ENCODE assay signal across 20 cellular contexts in genomic region chr19:42474743-42475142, GRCh38. TPM values are rescaled to one million over a fixed set of nuclear protein-coding genes. Genes with fewer than 3 reads are reported as not detected.
A peak's percentile ranks its signal among the peaks of the same experiment; 100 is the strongest.
DNase-seq lines count a peak whose midpoint lies in the region; ATAC-seq and TF ChIP-seq lines count a peak whose summit lies in the region.
"Had no signal": no experiment of that assay in that cellular context is flagged by ENCODE, and none has a peak within 500 bp of the region (broad histone marks: within the 10 kb centered on the region; RNA-seq: fewer than 3 reads in every experiment).

No MANE protein-coding gene starts in this region.

- WGBS in testis, 2 donors = 43 to 65% methylated on average over 4 of the region's 4 CpGs

- ATAC-seq in HG03135 (IDR thresholded peaks at IDR 0.05; ENCODE audit: unreplicated experiment) = no peak
- ATAC-seq: K562, PC-3 had no signal

- TF ChIP-seq POLR2A in testis (IDR thresholded peaks at IDR 0.05) = no peak

- H3K27me3 ChIP-seq in HAP-1 (ENCODE audit: low read depth) (no peaks in the 10 kb centered on the region), testis (no peaks in the 10 kb centered on the region)

- H3K4me3 ChIP-seq in HAP-1 (no peak overlapping the region), testis (no peak overlapping the region)
- H3K4me3 ChIP-seq: K562 had no signal

- H3K36me3 ChIP-seq in HAP-1 (replicated peaks) (no peaks in the 10 kb centered on the region), testis (ENCODE audit: low read depth, missing control alignments) (no peaks in the 10 kb centered on the region)

- H3K4me1 ChIP-seq in HAP-1 (peaks cover 34% of the 10 kb centered on the region), testis (peaks cover 7% of the 10 kb centered on the region)

- in situ Hi-C loops in HAP-1 (cut with MboI; ENCODE audit: low sequenced_read_pairs) = no loop called here

- no peaks in the 10 kb centered on the region for H3K9me3 ChIP-seq in HAP-1
- H3K9me3 ChIP-seq in testis = no peaks in the 10 kb centered on the region
- H3K9me3 ChIP-seq: Caco-2 had no signal

- H3K27ac ChIP-seq in cingulate gyrus (ENCODE audit: low read depth, low read length) (peak overlapping the region; percentile 13), testis (peak overlapping the region; percentile 13 to 67)

- intact Hi-C loops in testis (cut with DNase I; ENCODE audit: low total_unique reads) = no loop called here

- no peak for TF ChIP-seq CTCF in testis (IDR thresholded peaks at IDR 0.05)

- DNase-seq in HAP-1 (ENCODE audit: low spot score in 2 of 2) = peak; percentile 35 to 71
- DNase-seq in medulla oblongata (ENCODE audit: extremely low spot score) = peak; percentile 49
- peak; percentile 67 for DNase-seq in testis
- no peak for DNase-seq in NOMO-1 treated with dmso at 0.1 percent for 144 hours (lab: John Stamatoyannopoulos, UW; ENCODE audit: unreplicated experiment)
- no peak for DNase-seq in activated CD4-positive, alpha-beta T cell treated with anti-CD3 and anti-CD28 coated beads for 4 hours
- DNase-seq: Caco-2, DMS153, EL, HCEC 1CT, MV-4-11, NCI-H1417, NCI-H1930, NCI-H2171 treated with DMSO at 0.1 percent for 48 hours, NCI-H510A, NCI-H774, PC-3 had no signal

RNA-seq across cellular contexts. Expression of gene CXCL17, which starts 32.0 kb away (rescaled TPM):
- total RNA-seq in testis = not detected
- not detected for polyA plus RNA-seq in testis (ENCODE audit: insufficient read depth, low read depth, low replicate concordance)
- total RNA-seq: HT1080, K562 had no signal

RNA-seq across cellular contexts. Expression of gene LIPE, which starts 47.6 kb away (rescaled TPM):
- total RNA-seq in testis = 10 to 100 TPM; 49.2 to 73.5 TPM
- 131 TPM for polyA plus RNA-seq in testis (ENCODE audit: insufficient read depth, low read depth, low replicate concordance)
- total RNA-seq: HT1080 had no signal
- polyA plus RNA-seq: K562 had no signal

RNA-seq across cellular contexts. Expression of gene CEACAM1, which starts 53.5 kb away (rescaled TPM):
- 10 to 100 TPM; 12.7 to 13.7 TPM for total RNA-seq in testis
- 6.8 TPM for polyA plus RNA-seq in testis (ENCODE audit: insufficient read depth, low read depth, low replicate concordance)
- total RNA-seq: HT1080 had no signal

Comparison
In these comparisons a context has a peak if more than half of its experiments do, and no peak if none do; other contexts are left out.
1. DNase-seq: peak in HAP-1 (2 of 2), medulla oblongata (single experiment) and testis (single experiment); none in NOMO-1 treated with dmso at 0.1 percent for 144 hours (single experiment) and activated CD4-positive, alpha-beta T cell treated with anti-CD3 and anti-CD28 coated beads for 4 hours (0 of 2).